ENCODE assay signal across 19 cellular contexts in genomic region chr15:101390060-101390459, GRCh38.
"Had no signal": no experiment of that assay in that cellular context is flagged by ENCODE, and none has a peak within 500 bp of the region (broad histone marks: within the 10 kb centered on the region; RNA-seq: fewer than 3 reads in every experiment).

No MANE protein-coding gene starts in this region.

- H3K4me3 Mint-ChIP-seq: dendritic cell treated with granulocyte-macrophage colony-stimulating factor and Interleukin-4, amounts not matched to agents 40 ng/mL and 50 ng/mL, for 4 days; effector memory CD8-positive, alpha-beta T cell; neural crest cell; stimulated activated effector memory CD8-positive, alpha-beta T cell treated with anti-CD3 and anti-CD28 coated beads, Interleukin-12 subunit alpha, Interleukin-12 subunit beta, amount 100 ng/mL, for 72 hours; stimulated activated naive CD8-positive, alpha-beta T cell treated with anti-CD3 and anti-CD28 coated beads, Interleukin-15, amount 100 ng/mL, for 72 hours had no signal

- H3K27ac Mint-ChIP-seq: dendritic cell treated with granulocyte-macrophage colony-stimulating factor and Interleukin-4, amounts not matched to agents 40 ng/mL and 50 ng/mL, for 4 days; effector memory CD8-positive, alpha-beta T cell; progenitor cell of endocrine pancreas; stimulated activated effector memory CD8-positive, alpha-beta T cell treated with anti-CD3 and anti-CD28 coated beads, Interleukin-12 subunit alpha, Interleukin-12 subunit beta, amount 100 ng/mL, for 72 hours; stimulated activated naive CD8-positive, alpha-beta T cell treated with anti-CD3 and anti-CD28 coated beads, Interleukin-15, amount 100 ng/mL, for 72 hours had no signal

- H3K36me3 Mint-ChIP-seq: stimulated activated effector memory CD8-positive, alpha-beta T cell treated with anti-CD3 and anti-CD28 coated beads, Interleukin-12 subunit alpha, Interleukin-12 subunit beta, amount 100 ng/mL, for 72 hours had no signal

- ATAC-seq: effector memory CD8-positive, alpha-beta T cell; gastrocnemius medialis; heart right ventricle; mucosa of descending colon; naive thymus-derived CD8-positive, alpha-beta T cell; stimulated activated effector memory CD8-positive, alpha-beta T cell treated with anti-CD3 and anti-CD28 coated beads, Interleukin-12 subunit alpha, Interleukin-12 subunit beta, amount 100 ng/mL, for 72 hours; stimulated activated naive CD8-positive, alpha-beta T cell treated with anti-CD3 and anti-CD28 coated beads, Interleukin-15, amount 100 ng/mL, for 72 hours had no signal

- H3K9me3 Mint-ChIP-seq: dendritic cell treated with granulocyte-macrophage colony-stimulating factor and Interleukin-4, amounts not matched to agents 40 ng/mL and 50 ng/mL, for 4 days; effector memory CD8-positive, alpha-beta T cell; naive thymus-derived CD8-positive, alpha-beta T cell; neural crest cell; stimulated activated effector memory CD8-positive, alpha-beta T cell treated with anti-CD3 and anti-CD28 coated beads, Interleukin-12 subunit alpha, Interleukin-12 subunit beta, amount 100 ng/mL, for 72 hours; stimulated activated naive CD8-positive, alpha-beta T cell treated with anti-CD3 and anti-CD28 coated beads, Interleukin-15, amount 100 ng/mL, for 72 hours had no signal

- H3K4me1 Mint-ChIP-seq: neural crest cell; stimulated activated effector memory CD8-positive, alpha-beta T cell treated with anti-CD3 and anti-CD28 coated beads, Interleukin-12 subunit alpha, Interleukin-12 subunit beta, amount 100 ng/mL, for 72 hours; stimulated activated naive CD8-positive, alpha-beta T cell treated with anti-CD3 and anti-CD28 coated beads, Interleukin-15, amount 100 ng/mL, for 72 hours had no signal

- DNase-seq: effector memory CD8-positive, alpha-beta T cell; gastrocnemius medialis; heart right ventricle; hypothalamus; kidney glomerular epithelial cell; mammary epithelial cell; mucosa of descending colon; nucleus accumbens; ovary; right cardiac atrium; stimulated activated CD4-positive, alpha-beta T cell treated with anti-CD3 and anti-CD28 coated beads, Interleukin-4, amount 100 ng/mL, for 1 hour; stimulated activated CD8-positive, alpha-beta memory T cell treated with anti-CD3 and anti-CD28 coated beads, Interleukin-4, amount 100 ng/mL, for 48 hours; stimulated activated naive CD8-positive, alpha-beta T cell treated with anti-CD3 and anti-CD28 coated beads, Interleukin-15, amount 100 ng/mL, for 72 hours; trophoblast cell had no signal

- H3K27me3 Mint-ChIP-seq: stimulated activated naive CD8-positive, alpha-beta T cell treated with anti-CD3 and anti-CD28 coated beads, Interleukin-15, amount 100 ng/mL, for 72 hours had no signal
